Comparison of ENCODE assay signal across 9 cellular contexts in genomic region chr12:60112063-60112462, GRCh38.
"Had no signal": no experiment of that assay in that cellular context is flagged by ENCODE, and none has a peak within 500 bp of the region (broad histone marks: within the 10 kb centered on the region; RNA-seq: fewer than 3 reads in every experiment).

No MANE protein-coding gene starts in this region.

- H3K27ac ChIP-seq: GM23248, KMS-11 had no signal

- FAIRE-seq: H54, HTR-8/SVneo had no signal

- H3K9ac ChIP-seq: GM23248, KMS-11 had no signal

- DNase-seq: GM23248, GOT3, H9, HCEC 1CT, Karpas-422, KBM-7 had no signal

- H2AFZ ChIP-seq: GM23248 had no signal

- H3K4me3 ChIP-seq: GM23248 had no signal

- H3K4me2 ChIP-seq: KMS-11 had no signal
